16 cellular contexts compared by ENCODE assay signal in the genomic region with DNA sequence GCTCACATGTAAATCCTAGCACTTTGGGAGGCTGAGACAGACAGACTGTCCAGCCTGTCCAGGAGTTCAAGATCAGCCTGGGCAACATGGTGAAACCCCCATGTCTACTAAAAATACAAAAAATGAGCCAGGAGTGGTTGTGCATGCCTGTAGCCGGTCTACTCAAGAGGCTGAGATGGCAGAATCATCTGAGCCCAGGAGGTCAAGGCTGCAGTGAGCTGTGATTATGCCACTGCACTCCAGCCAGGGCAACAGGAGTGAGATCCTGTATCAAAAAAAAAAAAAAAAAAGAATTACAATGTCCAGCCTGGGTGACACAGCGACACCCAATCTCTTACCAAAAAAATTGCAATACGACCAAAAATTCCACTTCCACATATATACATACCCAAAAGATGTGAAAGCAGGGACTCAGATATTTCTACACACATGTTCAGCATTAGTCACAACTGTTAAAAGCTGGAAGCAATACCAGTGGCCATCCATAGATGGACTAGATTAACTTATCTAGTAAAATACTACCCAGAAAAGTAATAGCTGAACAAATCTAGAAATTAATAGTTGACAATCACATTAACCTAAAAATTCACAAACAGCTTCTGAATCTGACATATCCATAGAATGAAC. TPM values are rescaled to one million over a fixed set of nuclear protein-coding genes. Genes with fewer than 3 reads are reported as not detected.
A peak's percentile ranks its signal among the peaks of the same experiment; 100 is the strongest.
DNase-seq lines count a peak whose midpoint lies in the region; ATAC-seq, FAIRE-seq and TF ChIP-seq lines count a peak whose summit lies in the region.
"Had no signal": no experiment of that assay in that cellular context is flagged by ENCODE, and none has a peak within 500 bp of the region (broad histone marks: within the 10 kb centered on the region; RNA-seq: fewer than 3 reads in every experiment).

No MANE protein-coding gene starts in this region.

- DNase-seq in A549 (ENCODE audit: low read depth in 1 of 2, low spot score in 1 of 2), result peak in 1 of 2 experiments; percentile 15
- no peak for DNase-seq in CD4-positive, alpha-beta T cell
- DNase-seq in RWPE2 (ENCODE audit: low spot score), result no peak
- peak; percentile 36 to 59 for DNase-seq in fibroblast of lung (ENCODE audit: low read depth in 2 of 2)
- no peak for DNase-seq in smooth muscle cell (lab: John Stamatoyannopoulos, UW; ENCODE audit: unreplicated experiment)
- no peak for DNase-seq in head of caudate nucleus
- no peak for DNase-seq in cerebellar nuclear complex (lab: John Stamatoyannopoulos, UW)
- no peak for DNase-seq in DMS 273 treated with DMSO at 0.1 percent for 48 hours (lab: John Stamatoyannopoulos, UW)
- DNase-seq: activated CD4-positive, alpha-beta memory T cell treated with anti-CD3 and anti-CD28 coated beads for 36 hours; activated naive CD4-positive, alpha-beta T cell treated with Interleukin-2 at 50 U/mL for 16 hours; colonic mucosa; NCI-H1417; NCI-H446; stimulated activated CD4-positive, alpha-beta T cell treated with anti-CD3 and anti-CD28 coated beads, Interleukin-1b, Interleukin-23, amount 100 ng/mL, for 48 hours had no signal

- TF ChIP-seq POLR2A in A549 (IDR thresholded peaks at IDR 0.05; ENCODE audit: low read length), result no peak

- H2AFZ ChIP-seq in fibroblast of lung (ENCODE audit: low read length), result no peak overlapping the region
- H2AFZ ChIP-seq in smooth muscle cell (ENCODE audit: low read depth), result no peak overlapping the region

- CTCF ChIA-PET in A549 (lab: Yijun Ruan, JAX), result interaction anchor here (1.2 kb wide), 1 partner anchor 79 kb away, joined by 3 read pairs; no protein-coding TSS in a partner anchor
- CTCF ChIA-PET in CD4-positive, alpha-beta T cell (lab: Charles Lee), result interaction anchor here (0.7 kb wide), 1 partner anchor 11 kb away, joined by 3 read pairs; no protein-coding TSS in a partner anchor

- H3K27ac ChIP-seq in A549 (no peak overlapping the region), RWPE2 (ENCODE audit: poor library complexity, severe bottlenecking) (no peak overlapping the region), fibroblast of lung (ENCODE audit: insufficient read depth, low read length) (peak overlapping the region; percentile 51), smooth muscle cell (ENCODE audit: low read depth) (no peak overlapping the region)
- no peak overlapping the region for H3K27ac ChIP-seq in CD4-positive, alpha-beta T cell (ENCODE audit: low read depth, low read length)
- H3K27ac ChIP-seq: colonic mucosa had no signal

- H3K27me3 ChIP-seq in CD4-positive, alpha-beta T cell (ENCODE audit: control insufficient read depth, insufficient read depth, low read length), result no peaks in the 10 kb centered on the region
- H3K27me3 ChIP-seq in RWPE2 (ENCODE audit: insufficient read depth, poor library complexity, severe bottlenecking) (no peaks in the 10 kb centered on the region), fibroblast of lung (ENCODE audit: control insufficient read depth, insufficient read depth, low read length) (no peaks in the 10 kb centered on the region), smooth muscle cell (ENCODE audit: low read depth) (no peaks in the 10 kb centered on the region)
- H3K27me3 ChIP-seq: colonic mucosa had no signal

- H3K4me3 ChIP-seq in A549 (no peak overlapping the region), RWPE2 (ENCODE audit: severe bottlenecking) (no peak overlapping the region), fibroblast of lung (replicated peaks in 1 of 4; ENCODE audit: control extremely low read depth in 1 of 4, insufficient read depth in 1 of 4, low read depth in 3 of 4, low read length in 4 of 4) (no peak overlapping the region), smooth muscle cell (no peak overlapping the region)
- H3K4me3 ChIP-seq: colonic mucosa had no signal

- 94% methylated on average over 3 of the region's 3 CpGs for WGBS in A549 (ENCODE audit: missing lambda C conversion rate)
- 90% methylated on average over 3 of the region's 3 CpGs for WGBS in smooth muscle cell (ENCODE audit: low lambda C conversion rate)

- H3K4me2 ChIP-seq in A549, result no peak overlapping the region
- peak overlapping the region; percentile 44 for H3K4me2 ChIP-seq in fibroblast of lung (ENCODE audit: extremely low read depth, insufficient read depth, low read length)
- no peak overlapping the region for H3K4me2 ChIP-seq in smooth muscle cell

- no peak for TF ChIP-seq RAD21 in A549 (conservative IDR thresholded peaks at IDR 0.05 in 1 of 2, IDR thresholded peaks at IDR 0.05 in 1 of 2)

- peaks cover 54% of the 10 kb centered on the region for H3K36me3 Mint-ChIP-seq in CD4-positive, alpha-beta T cell (ENCODE audit: low read depth)

- TF ChIP-seq CTCF in A549 (IDR thresholded peaks at IDR 0.05), result no peak
- no peak for TF ChIP-seq CTCF in CD4-positive, alpha-beta T cell (IDR thresholded peaks at IDR 0.05)
- no peak for TF ChIP-seq CTCF in RWPE2 (IDR thresholded peaks at IDR 0.05; ENCODE audit: poor library complexity, severe bottlenecking)
- TF ChIP-seq CTCF in fibroblast of lung (conservative IDR thresholded peaks at IDR 0.05 in 1 of 2, IDR thresholded peaks at IDR 0.05 in 1 of 2; ENCODE audit: low read depth in 1 of 2, low read length in 2 of 2), result peak in 1 of 2 donors; percentile 17
- no peak for TF ChIP-seq CTCF in smooth muscle cell (IDR thresholded peaks at IDR 0.05; ENCODE audit: borderline replicate concordance, insufficient read depth, poor library complexity, severe bottlenecking)

- no peak overlapping the region for H3K9ac ChIP-seq in fibroblast of lung (ENCODE audit: insufficient read depth, low read length)
- H3K9ac ChIP-seq in smooth muscle cell (ENCODE audit: low read depth), result no peak overlapping the region

- H3K27ac Mint-ChIP-seq in CD4-positive, alpha-beta T cell, result peak overlapping the region; percentile 82
- H3K27ac Mint-ChIP-seq: activated CD4-positive, alpha-beta memory T cell treated with anti-CD3 and anti-CD28 coated beads for 36 hours had no signal

- peaks cover 3% of the 10 kb centered on the region; the same call in 1 of the 2 replicates for H3K36me3 ChIP-seq in RWPE2 (ENCODE audit: low read depth)
- H3K36me3 ChIP-seq in fibroblast of lung (ENCODE audit: control insufficient read depth, insufficient read depth, low read length), result no peaks in the 10 kb centered on the region
- H3K36me3 ChIP-seq in smooth muscle cell (ENCODE audit: low read depth), result no peaks in the 10 kb centered on the region
- H3K36me3 ChIP-seq: colonic mucosa had no signal

- H3K79me2 ChIP-seq in fibroblast of lung (ENCODE audit: control insufficient read depth, insufficient read depth, low read length) (peaks cover 46% of the 10 kb centered on the region), smooth muscle cell (ENCODE audit: low read depth) (peaks cover 97% of the 10 kb centered on the region)

- no peak for FAIRE-seq in A549 (lab: Jason Lieb, UNC)
- FAIRE-seq: urothelium cell line had no signal

- H3K4me1 Mint-ChIP-seq in CD4-positive, alpha-beta T cell (ENCODE audit: low read depth), result peaks cover 61% of the 10 kb centered on the region

- POLR2A ChIA-PET in A549 (lab: Yijun Ruan, JAX), result interaction anchor here (0.6 kb wide), 1 partner anchor 232 kb away, joined by 4 read pairs; no protein-coding TSS in a partner anchor
- POLR2A ChIA-PET in CD4-positive, alpha-beta T cell (lab: Charles Lee), result interaction anchor here (1.5 kb wide), 1 partner anchor 13 kb away, joined by 4 read pairs; no protein-coding TSS in a partner anchor

- no peaks in the 10 kb centered on the region for H3K9me3 Mint-ChIP-seq in CD4-positive, alpha-beta T cell
- H3K9me3 Mint-ChIP-seq: activated CD4-positive, alpha-beta memory T cell treated with anti-CD3 and anti-CD28 coated beads for 36 hours had no signal

- no peaks in the 10 kb centered on the region for H3K27me3 Mint-ChIP-seq in CD4-positive, alpha-beta T cell
- H3K27me3 Mint-ChIP-seq: activated CD4-positive, alpha-beta memory T cell treated with anti-CD3 and anti-CD28 coated beads for 36 hours had no signal

- no peaks in the 10 kb centered on the region for H3K9me3 ChIP-seq in A549
- no peaks in the 10 kb centered on the region for H3K9me3 ChIP-seq in CD4-positive, alpha-beta T cell (ENCODE audit: control insufficient read depth, low read length)
- H3K9me3 ChIP-seq in RWPE2 (ENCODE audit: severe bottlenecking), result no peaks in the 10 kb centered on the region
- no peaks in the 10 kb centered on the region for H3K9me3 ChIP-seq in fibroblast of lung (ENCODE audit: control insufficient read depth, insufficient read depth, low read depth, low read length)
- no peaks in the 10 kb centered on the region for H3K9me3 ChIP-seq in smooth muscle cell (replicated peaks; ENCODE audit: low read depth)
- H3K9me3 ChIP-seq: colonic mucosa had no signal

- TF ChIP-seq EP300 in A549 (IDR thresholded peaks at IDR 0.05), result no peak

- no peak overlapping the region for H3K4me3 Mint-ChIP-seq in CD4-positive, alpha-beta T cell
- H3K4me3 Mint-ChIP-seq: activated CD4-positive, alpha-beta memory T cell treated with anti-CD3 and anti-CD28 coated beads for 36 hours had no signal

- intact Hi-C loops in CD4-positive, alpha-beta T cell (cut with DNase I, micrococcal nuclease), result loop anchor here in 1 of 2 experiments (5.0 kb wide), 1 partner anchor 49 kb away; a partner anchor contains a TSS
- intact Hi-C loops in head of caudate nucleus (cut with DNase I), result no loop called here

- no peaks in the 10 kb centered on the region for H3F3A ChIP-seq in smooth muscle cell (ENCODE audit: low read depth)

- ATAC-seq in A549, result peak; percentile 55 to 66; a peak in 3 of 6 replicates
- no peak for ATAC-seq in CD4-positive, alpha-beta T cell (ENCODE audit: poor library complexity)
- ATAC-seq in RWPE2 (ENCODE audit: low read depth), result peak; percentile 57; the same call in 1 of the 3 replicates
- ATAC-seq: Panc1 had no signal

- H3K4me1 ChIP-seq in A549 (peaks cover 7% of the 10 kb centered on the region; the same call in 1 of the 3 replicates), RWPE2 (ENCODE audit: insufficient read depth, poor library complexity, severe bottlenecking) (no peaks in the 10 kb centered on the region), fibroblast of lung (ENCODE audit: control insufficient read depth, extremely low read depth, insufficient read depth, low read length) (peaks cover 4% of the 10 kb centered on the region), smooth muscle cell (ENCODE audit: low read depth) (no peaks in the 10 kb centered on the region)
- H3K4me1 ChIP-seq: colonic mucosa had no signal

- H4K20me1 ChIP-seq in fibroblast of lung (ENCODE audit: control insufficient read depth, extremely low read depth, insufficient read depth, low read length), result no peaks in the 10 kb centered on the region
- H4K20me1 ChIP-seq in smooth muscle cell (ENCODE audit: low read depth), result peaks cover 92% of the 10 kb centered on the region

RNA-seq across cellular contexts. Expression of a gene that starts 49.2 kb away (rescaled TPM):
- polyA plus RNA-seq in A549 (2011; rRNA removed) (32.8 and 32.9 TPM in 2 replicates), A549 (2017; fragmentation: RNase III; extraction: RNeasy Plus Mini Kit Qiagen cat#74134 plus additional on column Dnase treatment) (9.0 to 10.9 TPM (median 10.0 TPM) in 3 replicates), fibroblast of lung (16.9 and 19.4 TPM in 2 replicates), smooth muscle cell (9.2 and 15.0 TPM in 2 replicates)
- polyA plus RNA-seq in A549 (2012; cell fraction: cytosol; rRNA removed), result 10.3 and 11.6 TPM in 2 replicates
- polyA plus RNA-seq in A549 (2012; cell fraction: nucleus; rRNA removed), result 20.2 and 26.2 TPM in 2 replicates
- 39.3 and 46.9 TPM in 2 replicates for polyA minus RNA-seq in A549 (2011; rRNA and poly(A)+ RNA removed)
- 10 to 100 TPM; 71.0 to 72.8 TPM for total RNA-seq in CD4-positive, alpha-beta T cell
- total RNA-seq in fibroblast of lung (25.4 and 35.7 TPM in 2 replicates), smooth muscle cell (34.0 and 38.7 TPM in 2 replicates)
- polyA plus RNA-seq in fibroblast of lung (2012), result 8.6 and 11.6 TPM in 2 replicates
- 19.9 and 24.6 TPM in 2 replicates for polyA minus RNA-seq in fibroblast of lung (ENCODE audit: low replicate concordance)

Comparison
In these comparisons a context has a peak if more than half of its experiments do, and no peak if none do; other contexts are left out.
1. DNase-seq: peak in fibroblast of lung (2 of 2); none in CD4-positive, alpha-beta T cell (0 of 10), RWPE2 (single experiment), smooth muscle cell (single experiment), head of caudate nucleus (0 of 42), cerebellar nuclear complex (0 of 2) and DMS 273 treated with DMSO at 0.1 percent for 48 hours (single experiment).